In the genomic region with DNA sequence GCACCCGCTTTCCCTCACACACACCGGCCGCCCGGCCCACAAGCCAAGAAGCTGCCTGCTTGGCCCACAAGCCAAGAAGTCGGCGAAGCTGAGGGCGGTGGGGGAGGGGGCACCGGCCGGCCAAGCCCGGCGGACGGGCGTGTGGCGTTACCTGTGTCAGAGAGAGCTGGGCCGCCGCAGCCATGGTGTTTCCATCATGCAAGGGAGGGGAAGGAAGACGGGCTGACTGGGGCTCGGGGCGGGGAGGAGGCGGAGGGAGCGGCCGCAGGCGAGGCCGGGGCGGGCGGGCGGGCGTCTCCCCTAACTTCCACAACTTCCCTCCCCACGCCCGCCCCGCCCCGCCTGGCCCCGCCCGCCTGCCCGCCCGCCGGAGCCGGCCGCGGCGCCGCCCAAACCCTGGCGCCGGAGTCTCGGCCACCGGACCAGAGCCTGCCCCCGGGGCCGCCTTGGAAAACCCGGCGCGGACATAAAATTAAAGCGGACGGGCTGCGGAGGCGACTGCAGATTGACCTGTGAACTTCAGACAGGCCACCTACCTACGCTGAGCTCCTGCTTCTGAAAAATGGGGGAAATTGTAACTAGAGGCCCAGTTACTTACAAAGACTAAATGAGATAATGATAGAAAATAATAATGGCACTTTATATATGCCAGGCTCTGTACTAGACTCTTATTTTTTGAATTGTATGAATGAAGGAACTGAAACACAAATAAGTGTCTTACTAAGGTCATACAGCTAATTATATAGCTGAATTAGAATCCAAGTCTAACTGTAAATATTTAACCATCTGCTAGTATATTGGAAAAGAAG, we compare ENCODE assay signal across 1 cellular context.
TF ChIP-seq lines count a peak whose summit lies in the region.

A gene (minus strand): TSS at position 219 of the 809 bp plus-strand sequence. CDS start 35 bp downstream, at position 184.

TF ChIP-seq in HepG2, 621 proteins besides CTCF, POLR2A, EP300 and RAD21 (continued from another document and continues in another):
- TF ChIP-seq MLLT10 (CRISPR knock-in tag; IDR thresholded peaks at IDR 0.05) (no peak), SETDB1 (CRISPR knock-in tag; IDR thresholded peaks at IDR 0.05; ENCODE audit: borderline replicate concordance) (no peak), BORCS8-MEF2B (CRISPR knock-in tag; IDR thresholded peaks at IDR 0.05) (peak; percentile 36; the same call in 1 of the 2 replicates), ZNF430 (CRISPR knock-in tag; IDR thresholded peaks at IDR 0.05) (no peak), TBX2 (CRISPR knock-in tag; IDR thresholded peaks at IDR 0.05; ENCODE audit: borderline replicate concordance) (no peak), JUND (CRISPR knock-in tag; IDR thresholded peaks at IDR 0.05) (no peak), TGIF2 (CRISPR knock-in tag; IDR thresholded peaks at IDR 0.05) (no peak), STAG1 (CRISPR knock-in tag; IDR thresholded peaks at IDR 0.05) (no peak), SP2 (CRISPR knock-in tag; IDR thresholded peaks at IDR 0.05) (no peak), ZNF382 (CRISPR knock-in tag; IDR thresholded peaks at IDR 0.05; ENCODE audit: borderline replicate concordance) (no peak), ZBTB7A (CRISPR knock-in tag; IDR thresholded peaks at IDR 0.05) (peak; percentile 57; the same call in 1 of the 2 replicates), ESRRA (CRISPR knock-in tag; IDR thresholded peaks at IDR 0.05; ENCODE audit: low read depth) (no peak), ZNF510 (CRISPR knock-in tag; IDR thresholded peaks at IDR 0.05; ENCODE audit: low read depth) (no peak), AGO2 (optimal IDR thresholded peaks at IDR 0.05; ENCODE audit: low read depth, low read length) (no peak), ZNF264 (CRISPR knock-in tag; IDR thresholded peaks at IDR 0.05) (no peak), REL (CRISPR knock-in tag; conservative IDR thresholded peaks at IDR 0.05) (no peak), MEIS2 (CRISPR knock-in tag; IDR thresholded peaks at IDR 0.05) (no peak; the same call in 1 of the 2 replicates), SP4 (CRISPR knock-in tag; IDR thresholded peaks at IDR 0.05) (no peak; the same call in 1 of the 2 replicates), ZMYM3 (CRISPR knock-in tag; IDR thresholded peaks at IDR 0.05) (peak; percentile 97), NR2F2 (IDR thresholded peaks at IDR 0.05; ENCODE audit: borderline replicate concordance, low read depth) (no peak), SIN3B (IDR thresholded peaks at IDR 0.05; ENCODE audit: low read length) (no peak), LCORL (IDR thresholded peaks at IDR 0.05) (no peak), LCORL (CRISPR knock-in tag; IDR thresholded peaks at IDR 0.05) (0 out of 2 replicates have a peak, but pooled peaks have one; percentile 20), SALL2 (CRISPR knock-in tag; IDR thresholded peaks at IDR 0.05) (0 out of 2 replicates have a peak, but pooled peaks have one; percentile 12), ZNF616 (CRISPR knock-in tag; IDR thresholded peaks at IDR 0.05; ENCODE audit: low read depth) (no peak; the same call in 1 of the 2 replicates), TEAD3 (CRISPR knock-in tag; optimal IDR thresholded peaks at IDR 0.05; ENCODE audit: borderline replicate concordance) (no peak), ZNF850 (CRISPR knock-in tag; conservative IDR thresholded peaks at IDR 0.05) (no peak), HOXA5 (CRISPR knock-in tag; IDR thresholded peaks at IDR 0.05) (peak; percentile 73; the same call in 1 of the 2 replicates), MZF1 (CRISPR knock-in tag; IDR thresholded peaks at IDR 0.05; ENCODE audit: borderline replicate concordance) (no peak), NR1H2 (CRISPR knock-in tag; IDR thresholded peaks at IDR 0.05; ENCODE audit: borderline replicate concordance, low read depth) (peak; percentile 24; the same call in 1 of the 2 replicates), PHF20 (CRISPR knock-in tag; IDR thresholded peaks at IDR 0.05) (peak; percentile 42), NRL (CRISPR knock-in tag; IDR thresholded peaks at IDR 0.05; ENCODE audit: borderline replicate concordance) (no peak), KDM5A (IDR thresholded peaks at IDR 0.05; ENCODE audit: borderline replicate concordance, low read length) (no peak)
- TF ChIP-seq, protein P1, sequence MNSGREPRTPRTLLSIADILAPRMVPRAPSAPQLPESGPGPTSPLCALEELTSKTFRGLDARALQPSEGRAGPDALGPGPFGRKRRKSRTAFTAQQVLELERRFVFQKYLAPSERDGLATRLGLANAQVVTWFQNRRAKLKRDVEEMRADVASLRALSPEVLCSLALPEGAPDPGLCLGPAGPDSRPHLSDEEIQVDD (CRISPR knock-in tag; IDR thresholded peaks at IDR 0.05; ENCODE audit: borderline replicate concordance), result no peak
- TF ChIP-seq, protein P2, sequence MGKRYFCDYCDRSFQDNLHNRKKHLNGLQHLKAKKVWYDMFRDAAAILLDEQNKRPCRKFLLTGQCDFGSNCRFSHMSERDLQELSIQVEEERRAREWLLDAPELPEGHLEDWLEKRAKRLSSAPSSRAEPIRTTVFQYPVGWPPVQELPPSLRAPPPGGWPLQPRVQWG (CRISPR knock-in tag; IDR thresholded peaks at IDR 0.05; ENCODE audit: borderline replicate concordance, low read depth), result no peak
- TF ChIP-seq, protein P3, sequence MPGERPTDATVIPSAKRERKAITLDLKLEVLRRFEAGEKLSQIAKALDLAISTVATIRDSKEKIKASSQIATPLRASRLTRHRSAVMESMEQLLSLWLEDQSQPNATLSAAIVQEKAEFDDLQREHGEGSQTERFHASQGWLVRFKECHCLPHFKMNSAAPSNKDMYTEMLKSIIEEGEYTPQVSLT (CRISPR knock-in tag; IDR thresholded peaks at IDR 0.05; ENCODE audit: borderline replicate concordance, low read depth), result no peak
- TF ChIP-seq, protein P4, sequence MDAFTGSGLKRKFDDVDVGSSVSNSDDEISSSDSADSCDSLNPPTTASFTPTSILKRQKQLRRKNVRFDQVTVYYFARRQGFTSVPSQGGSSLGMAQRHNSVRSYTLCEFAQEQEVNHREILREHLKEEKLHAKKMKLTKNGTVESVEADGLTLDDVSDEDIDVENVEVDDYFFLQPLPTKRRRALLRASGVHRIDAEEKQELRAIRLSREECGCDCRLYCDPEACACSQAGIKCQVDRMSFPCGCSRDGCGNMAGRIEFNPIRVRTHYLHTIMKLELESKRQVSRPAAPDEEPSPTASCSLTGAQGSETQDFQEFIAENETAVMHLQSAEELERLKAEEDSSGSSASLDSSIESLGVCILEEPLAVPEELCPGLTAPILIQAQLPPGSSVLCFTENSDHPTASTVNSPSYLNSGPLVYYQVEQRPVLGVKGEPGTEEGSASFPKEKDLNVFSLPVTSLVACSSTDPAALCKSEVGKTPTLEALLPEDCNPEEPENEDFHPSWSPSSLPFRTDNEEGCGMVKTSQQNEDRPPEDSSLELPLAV (CRISPR knock-in tag; conservative IDR thresholded peaks at IDR 0.05; ENCODE audit: low read depth), result no peak
- TF ChIP-seq, protein P5, sequence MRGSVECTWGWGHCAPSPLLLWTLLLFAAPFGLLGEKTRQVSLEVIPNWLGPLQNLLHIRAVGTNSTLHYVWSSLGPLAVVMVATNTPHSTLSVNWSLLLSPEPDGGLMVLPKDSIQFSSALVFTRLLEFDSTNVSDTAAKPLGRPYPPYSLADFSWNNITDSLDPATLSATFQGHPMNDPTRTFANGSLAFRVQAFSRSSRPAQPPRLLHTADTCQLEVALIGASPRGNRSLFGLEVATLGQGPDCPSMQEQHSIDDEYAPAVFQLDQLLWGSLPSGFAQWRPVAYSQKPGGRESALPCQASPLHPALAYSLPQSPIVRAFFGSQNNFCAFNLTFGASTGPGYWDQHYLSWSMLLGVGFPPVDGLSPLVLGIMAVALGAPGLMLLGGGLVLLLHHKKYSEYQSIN (CRISPR knock-in tag; IDR thresholded peaks at IDR 0.05; ENCODE audit: borderline replicate concordance), result no peak
- TF ChIP-seq, protein P6, sequence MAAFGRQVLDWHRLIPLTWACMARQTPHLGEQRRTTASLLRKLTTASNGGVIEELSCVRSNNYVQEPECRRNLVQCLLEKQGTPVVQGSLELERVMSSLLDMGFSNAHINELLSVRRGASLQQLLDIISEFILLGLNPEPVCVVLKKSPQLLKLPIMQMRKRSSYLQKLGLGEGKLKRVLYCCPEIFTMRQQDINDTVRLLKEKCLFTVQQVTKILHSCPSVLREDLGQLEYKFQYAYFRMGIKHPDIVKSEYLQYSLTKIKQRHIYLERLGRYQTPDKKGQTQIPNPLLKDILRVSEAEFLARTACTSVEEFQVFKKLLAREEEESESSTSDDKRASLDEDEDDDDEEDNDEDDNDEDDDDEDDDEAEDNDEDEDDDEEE (CRISPR knock-in tag; IDR thresholded peaks at IDR 0.05), result no peak
- TF ChIP-seq, protein P7, sequence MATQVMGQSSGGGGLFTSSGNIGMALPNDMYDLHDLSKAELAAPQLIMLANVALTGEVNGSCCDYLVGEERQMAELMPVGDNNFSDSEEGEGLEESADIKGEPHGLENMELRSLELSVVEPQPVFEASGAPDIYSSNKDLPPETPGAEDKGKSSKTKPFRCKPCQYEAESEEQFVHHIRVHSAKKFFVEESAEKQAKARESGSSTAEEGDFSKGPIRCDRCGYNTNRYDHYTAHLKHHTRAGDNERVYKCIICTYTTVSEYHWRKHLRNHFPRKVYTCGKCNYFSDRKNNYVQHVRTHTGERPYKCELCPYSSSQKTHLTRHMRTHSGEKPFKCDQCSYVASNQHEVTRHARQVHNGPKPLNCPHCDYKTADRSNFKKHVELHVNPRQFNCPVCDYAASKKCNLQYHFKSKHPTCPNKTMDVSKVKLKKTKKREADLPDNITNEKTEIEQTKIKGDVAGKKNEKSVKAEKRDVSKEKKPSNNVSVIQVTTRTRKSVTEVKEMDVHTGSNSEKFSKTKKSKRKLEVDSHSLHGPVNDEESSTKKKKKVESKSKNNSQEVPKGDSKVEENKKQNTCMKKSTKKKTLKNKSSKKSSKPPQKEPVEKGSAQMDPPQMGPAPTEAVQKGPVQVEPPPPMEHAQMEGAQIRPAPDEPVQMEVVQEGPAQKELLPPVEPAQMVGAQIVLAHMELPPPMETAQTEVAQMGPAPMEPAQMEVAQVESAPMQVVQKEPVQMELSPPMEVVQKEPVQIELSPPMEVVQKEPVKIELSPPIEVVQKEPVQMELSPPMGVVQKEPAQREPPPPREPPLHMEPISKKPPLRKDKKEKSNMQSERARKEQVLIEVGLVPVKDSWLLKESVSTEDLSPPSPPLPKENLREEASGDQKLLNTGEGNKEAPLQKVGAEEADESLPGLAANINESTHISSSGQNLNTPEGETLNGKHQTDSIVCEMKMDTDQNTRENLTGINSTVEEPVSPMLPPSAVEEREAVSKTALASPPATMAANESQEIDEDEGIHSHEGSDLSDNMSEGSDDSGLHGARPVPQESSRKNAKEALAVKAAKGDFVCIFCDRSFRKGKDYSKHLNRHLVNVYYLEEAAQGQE (IDR thresholded peaks at IDR 0.05; ENCODE audit: borderline replicate concordance in 1 of 2, low read depth in 1 of 2, low read length in 2 of 2), result no peak
- TF ChIP-seq, protein P8, sequence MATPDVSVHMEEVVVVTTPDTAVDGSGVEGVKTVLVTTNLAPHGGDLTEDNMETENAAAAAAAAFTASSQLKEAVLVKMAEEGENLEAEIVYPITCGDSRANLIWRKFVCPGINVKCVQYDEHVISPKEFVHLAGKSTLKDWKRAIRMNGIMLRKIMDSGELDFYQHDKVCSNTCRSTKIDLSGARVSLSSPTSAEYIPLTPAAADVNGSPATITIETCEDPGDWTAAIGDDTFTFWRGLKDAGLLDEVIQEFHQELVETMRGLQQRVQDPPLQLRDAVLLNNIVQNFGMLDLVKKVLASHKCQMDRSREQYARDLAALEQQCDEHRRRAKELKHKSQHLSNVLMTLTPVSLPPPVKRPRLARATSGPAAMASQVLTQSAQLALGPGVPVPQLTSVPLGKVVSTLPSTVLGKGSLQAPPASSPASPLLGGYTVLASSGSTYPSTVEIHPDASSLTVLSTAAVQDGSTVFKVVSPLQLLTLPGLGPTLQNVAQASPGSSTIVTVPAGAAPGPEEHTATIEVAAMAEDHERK (CRISPR knock-in tag; IDR thresholded peaks at IDR 0.05; ENCODE audit: low read depth), result no peak
- TF ChIP-seq, protein P9, sequence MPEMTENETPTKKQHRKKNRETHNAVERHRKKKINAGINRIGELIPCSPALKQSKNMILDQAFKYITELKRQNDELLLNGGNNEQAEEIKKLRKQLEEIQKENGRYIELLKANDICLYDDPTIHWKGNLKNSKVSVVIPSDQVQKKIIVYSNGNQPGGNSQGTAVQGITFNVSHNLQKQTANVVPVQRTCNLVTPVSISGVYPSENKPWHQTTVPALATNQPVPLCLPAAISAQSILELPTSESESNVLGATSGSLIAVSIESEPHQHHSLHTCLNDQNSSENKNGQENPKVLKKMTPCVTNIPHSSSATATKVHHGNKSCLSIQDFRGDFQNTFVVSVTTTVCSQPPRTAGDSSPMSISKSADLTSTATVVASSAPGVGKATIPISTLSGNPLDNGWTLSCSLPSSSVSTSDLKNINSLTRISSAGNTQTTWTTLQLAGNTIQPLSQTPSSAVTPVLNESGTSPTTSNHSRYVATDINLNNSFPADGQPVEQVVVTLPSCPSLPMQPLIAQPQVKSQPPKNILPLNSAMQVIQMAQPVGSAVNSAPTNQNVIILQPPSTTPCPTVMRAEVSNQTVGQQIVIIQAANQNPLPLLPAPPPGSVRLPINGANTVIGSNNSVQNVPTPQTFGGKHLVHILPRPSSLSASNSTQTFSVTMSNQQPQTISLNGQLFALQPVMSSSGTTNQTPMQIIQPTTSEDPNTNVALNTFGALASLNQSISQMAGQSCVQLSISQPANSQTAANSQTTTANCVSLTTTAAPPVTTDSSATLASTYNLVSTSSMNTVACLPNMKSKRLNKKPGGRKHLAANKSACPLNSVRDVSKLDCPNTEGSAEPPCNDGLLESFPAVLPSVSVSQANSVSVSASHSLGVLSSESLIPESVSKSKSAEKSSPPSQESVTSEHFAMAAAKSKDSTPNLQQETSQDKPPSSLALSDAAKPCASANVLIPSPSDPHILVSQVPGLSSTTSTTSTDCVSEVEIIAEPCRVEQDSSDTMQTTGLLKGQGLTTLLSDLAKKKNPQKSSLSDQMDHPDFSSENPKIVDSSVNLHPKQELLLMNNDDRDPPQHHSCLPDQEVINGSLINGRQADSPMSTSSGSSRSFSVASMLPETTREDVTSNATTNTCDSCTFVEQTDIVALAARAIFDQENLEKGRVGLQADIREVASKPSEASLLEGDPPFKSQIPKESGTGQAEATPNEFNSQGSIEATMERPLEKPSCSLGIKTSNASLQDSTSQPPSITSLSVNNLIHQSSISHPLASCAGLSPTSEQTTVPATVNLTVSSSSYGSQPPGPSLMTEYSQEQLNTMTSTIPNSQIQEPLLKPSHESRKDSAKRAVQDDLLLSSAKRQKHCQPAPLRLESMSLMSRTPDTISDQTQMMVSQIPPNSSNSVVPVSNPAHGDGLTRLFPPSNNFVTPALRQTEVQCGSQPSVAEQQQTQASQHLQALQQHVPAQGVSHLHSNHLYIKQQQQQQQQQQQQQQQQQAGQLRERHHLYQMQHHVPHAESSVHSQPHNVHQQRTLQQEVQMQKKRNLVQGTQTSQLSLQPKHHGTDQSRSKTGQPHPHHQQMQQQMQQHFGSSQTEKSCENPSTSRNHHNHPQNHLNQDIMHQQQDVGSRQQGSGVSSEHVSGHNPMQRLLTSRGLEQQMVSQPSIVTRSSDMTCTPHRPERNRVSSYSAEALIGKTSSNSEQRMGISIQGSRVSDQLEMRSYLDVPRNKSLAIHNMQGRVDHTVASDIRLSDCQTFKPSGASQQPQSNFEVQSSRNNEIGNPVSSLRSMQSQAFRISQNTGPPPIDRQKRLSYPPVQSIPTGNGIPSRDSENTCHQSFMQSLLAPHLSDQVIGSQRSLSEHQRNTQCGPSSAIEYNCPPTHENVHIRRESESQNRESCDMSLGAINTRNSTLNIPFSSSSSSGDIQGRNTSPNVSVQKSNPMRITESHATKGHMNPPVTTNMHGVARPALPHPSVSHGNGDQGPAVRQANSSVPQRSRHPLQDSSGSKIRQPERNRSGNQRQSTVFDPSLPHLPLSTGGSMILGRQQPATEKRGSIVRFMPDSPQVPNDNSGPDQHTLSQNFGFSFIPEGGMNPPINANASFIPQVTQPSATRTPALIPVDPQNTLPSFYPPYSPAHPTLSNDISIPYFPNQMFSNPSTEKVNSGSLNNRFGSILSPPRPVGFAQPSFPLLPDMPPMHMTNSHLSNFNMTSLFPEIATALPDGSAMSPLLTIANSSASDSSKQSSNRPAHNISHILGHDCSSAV (CRISPR knock-in tag; IDR thresholded peaks at IDR 0.05; ENCODE audit: borderline replicate concordance), result no peak
